ENCODE assay signal across 9 cellular contexts in genomic region chr17:69175812-69176517, GRCh38. TPM values are rescaled to one million over a fixed set of nuclear protein-coding genes. Genes with fewer than 3 reads are reported as not detected.
A peak's percentile ranks its signal among the peaks of the same experiment; 100 is the strongest.
DNase-seq lines count a peak whose midpoint lies in the region; ATAC-seq and TF ChIP-seq lines count a peak whose summit lies in the region.
"Had no signal": no experiment of that assay in that cellular context is flagged by ENCODE, and none has a peak within 500 bp of the region (broad histone marks: within the 10 kb centered on the region; RNA-seq: fewer than 3 reads in every experiment).

No MANE protein-coding gene starts in this region.

- H3K36me3 Mint-ChIP-seq in T-cell: peaks cover 2% of the 10 kb centered on the region

- no peak overlapping the region for H3K27ac Mint-ChIP-seq in T-cell

- CTCF ChIA-PET in T-cell (lab: Charles Lee): no interaction called here
- CTCF ChIA-PET in HEK293T (lab: Yijun Ruan, JAX): no interaction called here

- ATAC-seq in foreskin keratinocyte (peak; percentile 96), upper lobe of right lung (peak; percentile 67), T-cell (replicated peaks in 1 of 4) (no peak), HG02642 (IDR thresholded peaks at IDR 0.05; ENCODE audit: poor library complexity, unreplicated experiment) (no peak)

- intact Hi-C loops in upper lobe of right lung (cut with DNase I): no loop called here

- no peak overlapping the region for H3K4me3 Mint-ChIP-seq in T-cell

- H3K36me3 ChIP-seq in upper lobe of right lung: peaks cover 4% of the 10 kb centered on the region

- POLR2A ChIA-PET in T-cell (lab: Charles Lee) (no interaction called here), HEK293T (lab: Yijun Ruan, JAX) (no interaction called here)

- H3K27me3 ChIP-seq in foreskin keratinocyte (no peaks in the 10 kb centered on the region), upper lobe of right lung (no peaks in the 10 kb centered on the region)

- no peaks in the 10 kb centered on the region for H3K9me3 ChIP-seq in upper lobe of right lung

- H3K27me3 Mint-ChIP-seq in T-cell: no peaks in the 10 kb centered on the region

- peak; percentile 25 for DNase-seq in NOMO-1 treated with DMSO at 0.1 percent for 48 hours (lab: John Stamatoyannopoulos, UW; ENCODE audit: unreplicated experiment)
- DNase-seq in NOMO-1 treated with dmso at 0.1 percent for 144 hours (lab: John Stamatoyannopoulos, UW; ENCODE audit: unreplicated experiment): no peak
- peak; percentile 73 to 90 for DNase-seq in SW 1271 (lab: John Stamatoyannopoulos, UW)
- DNase-seq in foreskin keratinocyte: peak; percentile 63 to 88
- no peak for DNase-seq in upper lobe of right lung
- no peak for DNase-seq in T-cell
- no peak for DNase-seq in HEK293T (ENCODE audit: extremely low spot score)
- DNase-seq: NCI-H1930 had no signal

- TF ChIP-seq CTCF in foreskin keratinocyte (conservative IDR thresholded peaks at IDR 0.05) (no peak), upper lobe of right lung (IDR thresholded peaks at IDR 0.05) (no peak)

- H3K4me3 ChIP-seq in upper lobe of right lung: no peak overlapping the region

- no peaks in the 10 kb centered on the region for H3K4me1 Mint-ChIP-seq in T-cell

- H3K4me1 ChIP-seq in foreskin keratinocyte: peaks cover 27% of the 10 kb centered on the region
- no peaks in the 10 kb centered on the region for H3K4me1 ChIP-seq in upper lobe of right lung

- no peaks in the 10 kb centered on the region for H3K9me3 Mint-ChIP-seq in T-cell

- H3K27ac ChIP-seq in foreskin keratinocyte (peak overlapping the region; percentile 61), upper lobe of right lung (no peak overlapping the region)

TF ChIP-seq in HEK293T, 16 proteins besides CTCF, POLR2A, EP300 and RAD21:
- no peak for TF ChIP-seq FOXM1 (IDR thresholded peaks at IDR 0.05; ENCODE audit: borderline replicate concordance)
- no peak for TF ChIP-seq PKNOX1 (IDR thresholded peaks at IDR 0.05)
- TF ChIP-seq LEF1 (IDR thresholded peaks at IDR 0.05; ENCODE audit: borderline replicate concordance): no peak
- no peak for TF ChIP-seq ELF4 (IDR thresholded peaks at IDR 0.05)
- TF ChIP-seq ARNT (IDR thresholded peaks at IDR 0.05): no peak
- no peak for TF ChIP-seq HDGF (IDR thresholded peaks at IDR 0.05; ENCODE audit: borderline replicate concordance)
- no peak for TF ChIP-seq ZNF384 (IDR thresholded peaks at IDR 0.05)

RNA-seq across cellular contexts. Expression of gene ABCA6, which starts 34.3 kb away (rescaled TPM):
- 0.07 TPM in 1 of 2 replicates, not detected in the other for total RNA-seq in foreskin keratinocyte
- polyA plus RNA-seq in foreskin keratinocyte: not detected in 2 replicates
- total RNA-seq in upper lobe of right lung: 36.3 TPM
- total RNA-seq in T-cell: 1 to 10 TPM in 1 of 5 donors, under 1 TPM in 4; 0.25 to 1.2 (median 0.79) TPM

RNA-seq across cellular contexts. Expression of gene ABCA10, which starts 52.7 kb away (rescaled TPM):
- 0.11 and 0.41 TPM in 2 replicates for total RNA-seq in foreskin keratinocyte
- 0.04 and 0.12 TPM in 2 replicates for polyA plus RNA-seq in foreskin keratinocyte
- 9.2 TPM for total RNA-seq in upper lobe of right lung
- total RNA-seq in T-cell: 1 to 10 TPM; 1.4 to 3.5 (median 1.6) TPM

Comparison
In these comparisons a context has a peak if more than half of its experiments do, and no peak if none do; other contexts are left out.
1. DNase-seq: peak in NOMO-1 treated with DMSO at 0.1 percent for 48 hours (single experiment), SW 1271 (2 of 2) and foreskin keratinocyte (2 of 2); none in NOMO-1 treated with dmso at 0.1 percent for 144 hours (single experiment), upper lobe of right lung (single experiment), T-cell (0 of 34) and HEK293T (single experiment).
2. ATAC-seq: peak in foreskin keratinocyte (single experiment) and upper lobe of right lung (single experiment); none in T-cell (0 of 4) and HG02642 (single experiment).
3. RNA of gene ABCA6, which starts 34.3 kb away (total RNA-seq): 36.3 TPM in upper lobe of right lung (single experiment); 0.25 to 1.2 TPM in T-cell and 0.07 TPM in foreskin keratinocyte; every median in the first group is over 10 times any median in the second.